17 cellular contexts compared by ENCODE assay signal in the genomic region with DNA sequence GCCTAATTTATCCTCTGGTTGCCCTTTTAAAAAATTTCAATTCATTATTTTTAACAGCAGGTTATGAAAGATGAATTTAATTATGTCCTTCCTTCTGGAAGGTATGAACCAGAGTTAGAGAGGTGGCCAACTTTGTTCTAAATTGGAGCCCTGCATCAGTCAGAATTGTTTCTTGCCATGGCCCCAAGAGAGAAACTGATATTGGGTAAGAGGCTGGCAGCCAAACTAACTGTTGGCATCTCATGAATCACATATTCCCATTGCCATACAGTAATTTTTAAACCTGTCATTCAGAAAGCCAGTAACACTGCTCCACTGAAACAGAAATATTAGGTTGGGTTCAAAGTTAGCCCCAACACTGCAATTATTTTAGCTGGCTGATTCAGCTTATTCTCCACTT.
DNase-seq lines count a peak whose midpoint lies in the region; ATAC-seq and TF ChIP-seq lines count a peak whose summit lies in the region.
"Had no signal": no experiment of that assay in that cellular context is flagged by ENCODE, and none has a peak within 500 bp of the region (broad histone marks: within the 10 kb centered on the region; RNA-seq: fewer than 3 reads in every experiment).

No MANE protein-coding gene starts in this region.

- peaks cover 0 to 3% of the 10 kb centered on the region in 2 donors for H3K9me3 Mint-ChIP-seq in stimulated activated naive B cell treated with anti-CD40 and anti-IgM and Interleukin-4, amounts not matched to agents 10 μg/mL and 1 μg/mL and 100 μg/mL, for 72 hours

- no peaks in the 10 kb centered on the region for H3K4me1 Mint-ChIP-seq in stimulated activated naive B cell treated with anti-CD40 and anti-IgM and Interleukin-4, amounts not matched to agents 10 μg/mL and 1 μg/mL and 100 μg/mL, for 72 hours

- H3K27ac ChIP-seq in smooth muscle cell (ENCODE audit: low read depth) = no peak overlapping the region

- no peaks in the 10 kb centered on the region for H3K27me3 ChIP-seq in adipocyte (replicated peaks; ENCODE audit: control insufficient read depth, insufficient read depth, low read length)
- no peaks in the 10 kb centered on the region for H3K27me3 ChIP-seq in smooth muscle cell (ENCODE audit: low read depth)
- H3K27me3 ChIP-seq: BE2C had no signal

- peaks cover 60% of the 10 kb centered on the region for H3K36me3 ChIP-seq in adipocyte (ENCODE audit: control insufficient read depth, insufficient read depth, low read length, severe bottlenecking)
- H3K36me3 ChIP-seq in smooth muscle cell (ENCODE audit: low read depth) = peaks cover 39% of the 10 kb centered on the region
- H3K36me3 ChIP-seq: BE2C had no signal

- H3K36me3 Mint-ChIP-seq in stimulated activated naive B cell treated with anti-CD40 and anti-IgM and Interleukin-4, amounts not matched to agents 10 μg/mL and 1 μg/mL and 100 μg/mL, for 72 hours = peaks cover 43 to 54% of the 10 kb centered on the region in 2 donors

- H4K20me1 ChIP-seq in smooth muscle cell (ENCODE audit: low read depth) = peaks cover 12% of the 10 kb centered on the region

- H3K4me1 ChIP-seq in adipocyte (ENCODE audit: control insufficient read depth, insufficient read depth, low read length) = peaks cover 13% of the 10 kb centered on the region
- no peaks in the 10 kb centered on the region for H3K4me1 ChIP-seq in smooth muscle cell (ENCODE audit: low read depth)
- H3K4me1 ChIP-seq: BE2C had no signal

- H3F3A ChIP-seq in smooth muscle cell (ENCODE audit: low read depth) = no peaks in the 10 kb centered on the region

- H3K4me3 ChIP-seq in adipocyte (ENCODE audit: low read length) (no peak overlapping the region), fibroblast of the aortic adventitia (ENCODE audit: low read depth, low read length) (no peak overlapping the region), smooth muscle cell (no peak overlapping the region)

- no peak overlapping the region for H2AFZ ChIP-seq in smooth muscle cell (ENCODE audit: low read depth)

- no peak overlapping the region for H3K27ac Mint-ChIP-seq in stimulated activated naive B cell treated with anti-CD40 and anti-IgM and Interleukin-4, amounts not matched to agents 10 μg/mL and 1 μg/mL and 100 μg/mL, for 72 hours
- H3K27ac Mint-ChIP-seq: CD4-positive, CD25-positive, alpha-beta regulatory T cell had no signal

- TF ChIP-seq CTCF in fibroblast of the aortic adventitia (IDR thresholded peaks at IDR 0.05; ENCODE audit: insufficient read depth, low read length) (no peak), smooth muscle cell (IDR thresholded peaks at IDR 0.05; ENCODE audit: borderline replicate concordance, insufficient read depth, poor library complexity, severe bottlenecking) (no peak)

- H3K27me3 Mint-ChIP-seq in stimulated activated naive B cell treated with anti-CD40 and anti-IgM and Interleukin-4, amounts not matched to agents 10 μg/mL and 1 μg/mL and 100 μg/mL, for 72 hours = no peaks in the 10 kb centered on the region
- H3K27me3 Mint-ChIP-seq: CD4-positive, CD25-positive, alpha-beta regulatory T cell had no signal

- DNase-seq in LHCN-M2 (ENCODE audit: low read depth) (peak; percentile 20), adipocyte (ENCODE audit: low read depth) (peak; percentile 29), fibroblast of the aortic adventitia (ENCODE audit: low read depth) (peak; percentile 19), myocyte (ENCODE audit: low read depth) (peak; percentile 41), smooth muscle cell (lab: John Stamatoyannopoulos, UW; ENCODE audit: unreplicated experiment) (no peak)
- no peak for DNase-seq in stimulated activated naive B cell treated with anti-CD40 and anti-IgM and Interleukin-4, amounts not matched to agents 10 μg/mL and 1 μg/mL and 100 μg/mL, for 72 hours
- DNase-seq: BE2C; CD4-positive, CD25-positive, alpha-beta regulatory T cell; DMS79 treated with DMSO at 0.1 percent for 48 hours; Kasumi-1; MM.1S; NCI-H1048; NCI-H1417 treated with DMSO at 0.1 percent for 48 hours; NCI-H187; NCI-H526; OCI-M1 had no signal

- H3K4me2 ChIP-seq in smooth muscle cell = no peak overlapping the region

- H3K9ac ChIP-seq in adipocyte (ENCODE audit: low read length) (no peak overlapping the region), smooth muscle cell (ENCODE audit: low read depth) (no peak overlapping the region)

- peaks cover 13% of the 10 kb centered on the region for H3K9me3 ChIP-seq in adipocyte (ENCODE audit: control insufficient read depth, low read length)
- H3K9me3 ChIP-seq in smooth muscle cell (replicated peaks; ENCODE audit: low read depth) = no peaks in the 10 kb centered on the region
- H3K9me3 ChIP-seq: BE2C had no signal

- H3K79me2 ChIP-seq in smooth muscle cell (ENCODE audit: low read depth) = peaks cover 3% of the 10 kb centered on the region

- no peak overlapping the region for H3K4me3 Mint-ChIP-seq in stimulated activated naive B cell treated with anti-CD40 and anti-IgM and Interleukin-4, amounts not matched to agents 10 μg/mL and 1 μg/mL and 100 μg/mL, for 72 hours
- H3K4me3 Mint-ChIP-seq: CD4-positive, CD25-positive, alpha-beta regulatory T cell had no signal

- no peak for ATAC-seq in stimulated activated naive B cell treated with anti-CD40 and anti-IgM and Interleukin-4, amounts not matched to agents 10 μg/mL and 1 μg/mL and 100 μg/mL, for 72 hours (replicated peaks)
- no peak for ATAC-seq in GM21447 (IDR thresholded peaks at IDR 0.05; ENCODE audit: unreplicated experiment)

Comparison
In these comparisons a context has a peak if more than half of its experiments do, and no peak if none do; other contexts are left out.
1. DNase-seq: peak in LHCN-M2 (single experiment), adipocyte (single experiment), fibroblast of the aortic adventitia (single experiment) and myocyte (single experiment); none in stimulated activated naive B cell treated with anti-CD40 and anti-IgM and Interleukin-4, amounts not matched to agents 10 μg/mL and 1 μg/mL and 100 μg/mL, for 72 hours (single experiment) and smooth muscle cell (single experiment).